In the genomic region with DNA sequence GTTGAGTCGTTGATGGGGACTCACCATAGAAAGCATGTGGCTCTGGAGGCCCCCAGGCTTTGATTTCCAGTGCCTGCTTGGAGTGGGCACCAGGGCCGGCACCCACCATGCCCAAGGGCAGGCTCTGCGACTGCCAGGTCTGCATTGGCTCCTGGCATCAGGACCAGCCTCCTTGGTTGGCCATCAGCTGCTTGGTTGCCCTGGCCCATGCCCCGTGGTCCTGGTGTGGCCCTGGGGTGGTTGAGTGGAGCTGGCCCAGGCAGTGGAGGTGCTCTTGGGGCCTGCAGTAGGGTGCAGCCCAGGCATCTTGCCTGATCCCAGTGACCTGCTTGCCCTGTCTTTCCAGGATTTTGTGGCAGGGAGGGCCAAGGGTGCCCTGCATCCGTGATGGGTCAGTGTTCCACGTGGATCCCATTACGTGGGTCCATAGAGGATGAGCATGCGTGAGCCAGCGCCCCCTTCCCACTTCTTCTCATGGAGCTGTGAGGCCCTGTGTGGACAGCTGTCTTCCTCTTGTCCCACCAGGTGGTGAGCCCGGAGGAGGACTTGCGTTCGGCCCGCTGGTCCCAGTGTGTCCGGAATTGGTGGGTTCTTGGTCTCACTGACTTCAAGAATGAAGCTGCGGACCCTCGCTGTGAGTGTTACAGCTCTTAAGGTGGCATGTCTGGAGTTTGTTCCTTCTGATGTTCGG, we compare ENCODE assay signal across 18 cellular contexts.
DNase-seq lines count a peak whose midpoint lies in the region; ATAC-seq and TF ChIP-seq lines count a peak whose summit lies in the region.
"Had no signal": no experiment of that assay in that cellular context is flagged by ENCODE, and none has a peak within 500 bp of the region (broad histone marks: within the 10 kb centered on the region; RNA-seq: fewer than 3 reads in every experiment).

No MANE protein-coding gene starts in this region.

- peak; percentile 8 for DNase-seq in activated naive CD4-positive, alpha-beta T cell treated with anti-CD3 and anti-CD28 coated beads, Interleukin-2, amount 50 U/mL, for 16 hours
- no peak for DNase-seq in activated naive CD4-positive, alpha-beta T cell (lab: John Stamatoyannopoulos, UW)
- DNase-seq in activated CD8-positive, alpha-beta memory T cell treated with anti-CD3 and anti-CD28 coated beads, Interleukin-2, amount 50 U/mL, for 4 hours, result peak; percentile 7
- DNase-seq in left lung (peak; percentile 24 to 61), suprapubic skin (ENCODE audit: low spot score in 2 of 2) (peak; percentile 34 to 69), NCI-H2029 (lab: John Stamatoyannopoulos, UW) (no peak)
- no peak for DNase-seq in activated CD4-positive, alpha-beta T cell treated with anti-CD3 and anti-CD28 coated beads for 1 hour
- DNase-seq: MM.1S; NCI-H1694; nucleus accumbens; PC-9; stimulated activated CD4-positive, alpha-beta T cell treated with anti-CD3 and anti-CD28 coated beads, Interleukin-1b, Interleukin-23, amount 100 ng/mL, for 48 hours had no signal

- no peak overlapping the region for H3K4me3 ChIP-seq in left lung
- H3K4me3 ChIP-seq in suprapubic skin, result no peak overlapping the region
- H3K4me3 ChIP-seq: BLaER1, gastrocnemius medialis, PC-9, SJSA1, upper lobe of left lung had no signal

- TF ChIP-seq CTCF in left lung (IDR thresholded peaks at IDR 0.05), result no peak
- TF ChIP-seq CTCF in suprapubic skin (IDR thresholded peaks at IDR 0.05), result no peak

- H3K4me1 ChIP-seq in left lung (no peaks in the 10 kb centered on the region), suprapubic skin (no peaks in the 10 kb centered on the region)
- H3K4me1 ChIP-seq: BLaER1, gastrocnemius medialis, SJSA1, upper lobe of left lung had no signal

- H3K36me3 ChIP-seq in left lung (no peaks in the 10 kb centered on the region), suprapubic skin (no peaks in the 10 kb centered on the region)
- H3K36me3 ChIP-seq: gastrocnemius medialis, SJSA1, upper lobe of left lung had no signal

- WGBS in suprapubic skin, result 76% methylated on average over 7 of the region's 17 CpGs

- intact Hi-C loops in left lung (cut with DNase I), result no loop called here

- H3K9me3 ChIP-seq in left lung (peaks cover 0 to 91% of the 10 kb centered on the region in 2 donors), suprapubic skin (peaks cover 42% of the 10 kb centered on the region)
- H3K9me3 ChIP-seq: gastrocnemius medialis, SJSA1 had no signal

- ATAC-seq in left lung (no peak), GM18858 (IDR thresholded peaks at IDR 0.05; ENCODE audit: unreplicated experiment) (no peak)
- ATAC-seq: gastrocnemius medialis had no signal

- no peak overlapping the region for H3K27ac ChIP-seq in left lung
- H3K27ac ChIP-seq in suprapubic skin, result no peak overlapping the region
- H3K27ac ChIP-seq: BLaER1, gastrocnemius medialis, HL-60, PC-9, SJSA1, upper lobe of left lung had no signal

- no peak for TF ChIP-seq POLR2A in suprapubic skin (IDR thresholded peaks at IDR 0.05)

- H3K27me3 ChIP-seq in left lung (no peaks in the 10 kb centered on the region), suprapubic skin (no peaks in the 10 kb centered on the region)
- H3K27me3 ChIP-seq: BLaER1, gastrocnemius medialis, SJSA1, upper lobe of left lung had no signal

- TF ChIP-seq EP300 in suprapubic skin (IDR thresholded peaks at IDR 0.05), result no peak

Comparison
In these comparisons a context has a peak if more than half of its experiments do, and no peak if none do; other contexts are left out.
1. DNase-seq: peak in activated naive CD4-positive, alpha-beta T cell treated with anti-CD3 and anti-CD28 coated beads, Interleukin-2, amount 50 U/mL, for 16 hours (single experiment), activated CD8-positive, alpha-beta memory T cell treated with anti-CD3 and anti-CD28 coated beads, Interleukin-2, amount 50 U/mL, for 4 hours (single experiment), left lung (2 of 2) and suprapubic skin (2 of 2); none in activated naive CD4-positive, alpha-beta T cell (0 of 4), activated CD4-positive, alpha-beta T cell treated with anti-CD3 and anti-CD28 coated beads for 1 hour (single experiment) and NCI-H2029 (single experiment).